ENCODE assay signal across 23 cellular contexts in genomic region chr1:183370399-183371058, GRCh38. TPM values are rescaled to one million over a fixed set of nuclear protein-coding genes. Genes with fewer than 3 reads are reported as not detected.
A peak's percentile ranks its signal among the peaks of the same experiment; 100 is the strongest.
DNase-seq lines count a peak whose midpoint lies in the region; ATAC-seq, FAIRE-seq and TF ChIP-seq lines count a peak whose summit lies in the region.
"Had no signal": no experiment of that assay in that cellular context is flagged by ENCODE, and none has a peak within 500 bp of the region (broad histone marks: within the 10 kb centered on the region; RNA-seq: fewer than 3 reads in every experiment).

No MANE protein-coding gene starts in this region.

- H3K27me3 ChIP-seq in pancreas: no peaks in the 10 kb centered on the region
- peaks cover 3% of the 10 kb centered on the region for H3K27me3 ChIP-seq in CD8-positive, alpha-beta memory T cell (ENCODE audit: insufficient read depth, low read length, poor library complexity, severe bottlenecking)
- H3K27me3 ChIP-seq: brain microvascular endothelial cell, Peyer's patch had no signal

- CTCF ChIA-PET in CD8-positive, alpha-beta memory T cell (lab: Charles Lee): no interaction called here

- intact Hi-C loops in pancreas (cut with DNase I) (no loop called here), sciatic nerve (cut with DNase I) (no loop called here)

- no peaks in the 10 kb centered on the region for H3K36me3 ChIP-seq in pancreas
- H3K36me3 ChIP-seq in CD8-positive, alpha-beta memory T cell (ENCODE audit: insufficient read depth, low read length): no peaks in the 10 kb centered on the region
- H3K36me3 ChIP-seq: brain microvascular endothelial cell, Peyer's patch had no signal

- no peak overlapping the region for H3K4me3 ChIP-seq in pancreas
- H3K4me3 ChIP-seq in CD8-positive, alpha-beta memory T cell (ENCODE audit: low read length): no peak overlapping the region
- H3K4me3 ChIP-seq: coronary artery, Peyer's patch, SK-N-MC, skin epidermis had no signal

- H3K9me3 Mint-ChIP-seq in activated naive CD8-positive, alpha-beta T cell treated with anti-CD3 and anti-CD28 coated beads, Interleukin-2, amount 50 U/mL, for 24 hours: no peaks in the 10 kb centered on the region
- H3K9me3 Mint-ChIP-seq in CD8-positive, alpha-beta memory T cell: no peaks in the 10 kb centered on the region
- H3K9me3 Mint-ChIP-seq: activated T-helper 17 cell treated with anti-CD3 and anti-CD28 coated beads, Interleukin-2, amount 50 U/mL, for 72 hours; immature natural killer cell; stimulated activated naive CD8-positive, alpha-beta T cell treated with anti-CD3 and anti-CD28 coated beads, Interleukin-15, amount 100 ng/mL, for 72 hours had no signal

- no peaks in the 10 kb centered on the region for H3K36me3 Mint-ChIP-seq in activated naive CD8-positive, alpha-beta T cell treated with anti-CD3 and anti-CD28 coated beads, Interleukin-2, amount 50 U/mL, for 24 hours (ENCODE audit: low read depth)
- no peaks in the 10 kb centered on the region for H3K36me3 Mint-ChIP-seq in CD8-positive, alpha-beta memory T cell
- H3K36me3 Mint-ChIP-seq: activated CD8-positive, alpha-beta memory T cell treated with anti-CD3 and anti-CD28 coated beads, Interleukin-2, amount 10 ng/mL, durations not matched to agents 7 days and 5 days; CD4-positive, CD25-positive, alpha-beta regulatory T cell; IgD-negative memory B cell; immature natural killer cell had no signal

- peak overlapping the region in 2 of 4 donors; percentile 23 to 58 for H3K27ac ChIP-seq in pancreas
- H3K27ac ChIP-seq in CD8-positive, alpha-beta memory T cell (ENCODE audit: low read depth, low read length): no peak overlapping the region
- H3K27ac ChIP-seq: brain microvascular endothelial cell, coronary artery, Peyer's patch, SK-N-MC, skin epidermis had no signal

- H3K4me1 Mint-ChIP-seq in activated naive CD8-positive, alpha-beta T cell treated with anti-CD3 and anti-CD28 coated beads, Interleukin-2, amount 50 U/mL, for 24 hours: no peaks in the 10 kb centered on the region
- H3K4me1 Mint-ChIP-seq in CD8-positive, alpha-beta memory T cell: no peaks in the 10 kb centered on the region
- H3K4me1 Mint-ChIP-seq: activated CD8-positive, alpha-beta memory T cell treated with anti-CD3 and anti-CD28 coated beads, Interleukin-2, amount 10 ng/mL, durations not matched to agents 7 days and 5 days; activated T-helper 17 cell treated with anti-CD3 and anti-CD28 coated beads, Interleukin-2, amount 50 U/mL, for 72 hours; CD4-positive, CD25-positive, alpha-beta regulatory T cell; immature natural killer cell; stimulated activated naive CD8-positive, alpha-beta T cell treated with anti-CD3 and anti-CD28 coated beads, Interleukin-15, amount 100 ng/mL, for 72 hours had no signal

- no peak overlapping the region for H3K4me3 Mint-ChIP-seq in activated naive CD8-positive, alpha-beta T cell treated with anti-CD3 and anti-CD28 coated beads, Interleukin-2, amount 50 U/mL, for 24 hours
- no peak overlapping the region for H3K4me3 Mint-ChIP-seq in CD8-positive, alpha-beta memory T cell
- H3K4me3 Mint-ChIP-seq: activated CD8-positive, alpha-beta memory T cell treated with anti-CD3 and anti-CD28 coated beads, Interleukin-2, amount 10 ng/mL, durations not matched to agents 7 days and 5 days; activated T-helper 17 cell treated with anti-CD3 and anti-CD28 coated beads, Interleukin-2, amount 50 U/mL, for 72 hours; CD4-positive, CD25-positive, alpha-beta regulatory T cell; IgD-negative memory B cell; immature natural killer cell; stimulated activated naive CD8-positive, alpha-beta T cell treated with anti-CD3 and anti-CD28 coated beads, Interleukin-15, amount 100 ng/mL, for 72 hours had no signal

- POLR2A ChIA-PET in CD8-positive, alpha-beta memory T cell (lab: Charles Lee): no interaction called here

- H3K4me1 ChIP-seq in pancreas: no peaks in the 10 kb centered on the region
- no peaks in the 10 kb centered on the region for H3K4me1 ChIP-seq in CD8-positive, alpha-beta memory T cell (ENCODE audit: insufficient read depth, low read length)
- H3K4me1 ChIP-seq: Peyer's patch had no signal

- ATAC-seq in pancreas: peak; percentile 55 to 93 (median 86)
- no peak for ATAC-seq in activated naive CD8-positive, alpha-beta T cell treated with anti-CD3 and anti-CD28 coated beads, Interleukin-2, amount 50 U/mL, for 24 hours
- ATAC-seq in sciatic nerve: no peak
- ATAC-seq: activated CD8-positive, alpha-beta memory T cell treated with anti-CD3 and anti-CD28 coated beads, Interleukin-2, amount 10 ng/mL, durations not matched to agents 7 days and 5 days; activated T-helper 17 cell treated with anti-CD3 and anti-CD28 coated beads, Interleukin-2, amount 50 U/mL, for 72 hours; stimulated activated naive CD8-positive, alpha-beta T cell treated with anti-CD3 and anti-CD28 coated beads, Interleukin-15, amount 100 ng/mL, for 72 hours had no signal

- TF ChIP-seq CTCF in pancreas (IDR thresholded peaks at IDR 0.05): no peak

- no peak overlapping the region for H3K27ac Mint-ChIP-seq in activated naive CD8-positive, alpha-beta T cell treated with anti-CD3 and anti-CD28 coated beads, Interleukin-2, amount 50 U/mL, for 24 hours
- no peak overlapping the region for H3K27ac Mint-ChIP-seq in CD8-positive, alpha-beta memory T cell
- H3K27ac Mint-ChIP-seq: activated CD8-positive, alpha-beta memory T cell treated with anti-CD3 and anti-CD28 coated beads, Interleukin-2, amount 10 ng/mL, durations not matched to agents 7 days and 5 days; activated T-helper 17 cell treated with anti-CD3 and anti-CD28 coated beads, Interleukin-2, amount 50 U/mL, for 72 hours; CD4-positive, CD25-positive, alpha-beta regulatory T cell; immature natural killer cell; stimulated activated naive CD8-positive, alpha-beta T cell treated with anti-CD3 and anti-CD28 coated beads, Interleukin-15, amount 100 ng/mL, for 72 hours had no signal

- DNase-seq in DMS79 (lab: John Stamatoyannopoulos, UW) (peak; percentile 36), MV-4-11 (lab: John Stamatoyannopoulos, UW) (peak; percentile 10), SKM-1 (lab: John Stamatoyannopoulos, UW; ENCODE audit: unreplicated experiment) (peak; percentile 14), pancreas (peak; percentile 30 to 56 (median 44)), NCI-H446 (lab: John Stamatoyannopoulos, UW) (no peak), sciatic nerve (ENCODE audit: low spot score) (no peak)
- DNase-seq in activated naive CD8-positive, alpha-beta T cell treated with anti-CD3 and anti-CD28 coated beads, Interleukin-2, amount 50 U/mL, for 24 hours: no peak
- no peak for DNase-seq in CD8-positive, alpha-beta memory T cell
- DNase-seq: activated CD4-positive, alpha-beta T cell treated with anti-CD3 and anti-CD28 coated beads for 4 hours; activated CD8-positive, alpha-beta memory T cell treated with anti-CD3 and anti-CD28 coated beads, Interleukin-2, amount 10 ng/mL, durations not matched to agents 7 days and 5 days; brain microvascular endothelial cell; CD4-positive, CD25-positive, alpha-beta regulatory T cell; immature natural killer cell; NCI-H1930; Peyer's patch; stimulated activated CD4-positive, alpha-beta T cell treated with anti-CD3 and anti-CD28 coated beads, Interleukin-4, amount 100 ng/mL, for 1 hour; stimulated activated naive CD8-positive, alpha-beta T cell treated with anti-CD3 and anti-CD28 coated beads, Interleukin-15, amount 100 ng/mL, for 72 hours; T1000 had no signal

- H3K27me3 Mint-ChIP-seq in activated naive CD8-positive, alpha-beta T cell treated with anti-CD3 and anti-CD28 coated beads, Interleukin-2, amount 50 U/mL, for 24 hours: peaks cover 9% of the 10 kb centered on the region
- peaks cover 0 to 40% of the 10 kb centered on the region in 2 donors for H3K27me3 Mint-ChIP-seq in CD8-positive, alpha-beta memory T cell

- no peak for FAIRE-seq in pancreas (lab: Jason Lieb, UNC)

- WGBS in pancreas, 2 donors: 26 to 33% methylated on average over 8 of the region's 8 CpGs

- no peaks in the 10 kb centered on the region for H3K9me3 ChIP-seq in pancreas
- H3K9me3 ChIP-seq in CD8-positive, alpha-beta memory T cell (ENCODE audit: low read length): no peaks in the 10 kb centered on the region
- H3K9me3 ChIP-seq: Peyer's patch had no signal

RNA-seq across cellular contexts. Expression of gene NMNAT2, which starts 47.7 kb away (rescaled TPM):
- total RNA-seq in pancreas (1 to 10 TPM in 3 of 6 donors, under 1 TPM in 3; 0.42 to 3.5 (median 1.5) TPM), sciatic nerve (2.6 TPM)
- polyA plus RNA-seq in pancreas: 1 to 10 TPM; 1.3 to 4.9 TPM
- total RNA-seq in CD8-positive, alpha-beta memory T cell: not detected
- polyA plus RNA-seq in CD8-positive, alpha-beta memory T cell: not detected
- total RNA-seq: activated CD8-positive, alpha-beta memory T cell treated with anti-CD3 and anti-CD28 coated beads, Interleukin-2, amount 10 ng/mL, durations not matched to agents 7 days and 5 days; activated T-helper 17 cell treated with anti-CD3 and anti-CD28 coated beads, Interleukin-2, amount 50 U/mL, for 72 hours; CD4-positive, CD25-positive, alpha-beta regulatory T cell had no signal
- polyA plus RNA-seq: CD4-positive, CD25-positive, alpha-beta regulatory T cell; IgD-negative memory B cell; immature natural killer cell had no signal

Comparison
In these comparisons a context has a peak if more than half of its experiments do, and no peak if none do; other contexts are left out.
1. DNase-seq: peak in DMS79 (single experiment), MV-4-11 (single experiment), SKM-1 (single experiment) and pancreas (6 of 6); none in activated naive CD8-positive, alpha-beta T cell treated with anti-CD3 and anti-CD28 coated beads, Interleukin-2, amount 50 U/mL, for 24 hours (single experiment), NCI-H446 (0 of 2), CD8-positive, alpha-beta memory T cell (0 of 5) and sciatic nerve (single experiment).
2. ATAC-seq: peak in pancreas (4 of 4); none in activated naive CD8-positive, alpha-beta T cell treated with anti-CD3 and anti-CD28 coated beads, Interleukin-2, amount 50 U/mL, for 24 hours (single experiment) and sciatic nerve (single experiment).